1 cellular context compared by ENCODE assay signal in the genomic region with DNA sequence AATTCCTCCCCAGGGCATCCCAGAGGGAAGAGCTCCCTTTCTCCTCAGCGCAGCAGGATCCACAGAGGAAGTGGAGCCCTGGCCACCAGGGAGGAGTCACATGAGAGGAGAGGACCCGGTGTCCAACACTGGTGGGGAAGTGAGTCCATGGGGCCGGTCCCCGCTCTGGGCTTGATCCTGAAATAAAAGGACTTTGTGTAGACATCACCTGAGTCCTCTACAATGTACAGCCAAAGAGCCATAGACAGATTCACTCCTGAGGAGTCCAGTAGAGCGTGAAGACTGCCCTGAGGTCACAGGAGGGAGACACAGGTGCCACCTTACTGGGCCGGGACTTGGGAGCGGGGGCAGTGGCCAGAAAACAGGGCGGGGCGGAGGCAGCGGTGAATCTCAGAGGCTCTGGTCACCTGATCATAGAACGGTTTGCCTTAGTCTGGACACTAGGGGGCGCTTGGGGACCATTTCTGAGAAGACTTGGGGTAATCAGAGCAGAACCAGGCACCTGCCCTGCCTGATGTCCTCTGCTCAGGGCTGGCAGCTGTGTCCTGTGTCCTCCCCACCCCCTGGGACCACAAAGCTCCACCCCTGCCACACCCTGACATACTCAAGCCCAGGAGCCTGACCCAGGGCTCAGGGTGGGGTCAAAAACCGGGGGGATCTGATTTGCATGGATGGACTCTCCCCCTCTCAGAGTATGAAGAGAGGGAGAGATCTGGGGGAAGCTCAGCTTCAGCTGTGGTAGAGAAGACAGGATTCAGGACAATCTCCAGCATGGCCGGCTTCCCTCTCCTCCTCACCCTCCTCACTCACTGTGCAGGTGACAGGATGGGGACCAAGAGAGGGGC.
TF ChIP-seq lines count a peak whose summit lies in the region.

No MANE protein-coding gene starts in this region.

TF ChIP-seq in K562, 482 proteins besides CTCF, POLR2A, EP300 and RAD21 (continued from another document and continues in another):
- TF ChIP-seq IRF9 (tag; IDR thresholded peaks at IDR 0.05) (0 out of 2 replicates have a peak, but pooled peaks have one; percentile 27), ZNF282 (CRISPR knock-in tag; IDR thresholded peaks at IDR 0.05) (peak; percentile 82; the same call in 1 of the 2 replicates), KDM4B (IDR thresholded peaks at IDR 0.05; ENCODE audit: borderline replicate concordance in 2 of 2, low read depth in 1 of 2) (peak in 1 of 2 experiments; percentile 81; a peak in 1 of 4 replicates), HEY1 (CRISPR knock-in tag; IDR thresholded peaks at IDR 0.05; ENCODE audit: borderline replicate concordance) (no peak), BMI1 (IDR thresholded peaks at IDR 0.05; ENCODE audit: low read length) (peak; percentile 56; the same call in 1 of the 2 replicates), VEZF1 (CRISPR knock-in tag; IDR thresholded peaks at IDR 0.05) (peak; percentile 79), ZNF740 (CRISPR knock-in tag; IDR thresholded peaks at IDR 0.05) (no peak), ZNF740 (tag; IDR thresholded peaks at IDR 0.05) (no peak), ZNF696 (CRISPR knock-in tag; conservative IDR thresholded peaks at IDR 0.05) (no peak), MBD2 (IDR thresholded peaks at IDR 0.05; ENCODE audit: borderline replicate concordance, low read depth) (no peak), POLR3A (IDR thresholded peaks at IDR 0.05; ENCODE audit: borderline replicate concordance, extremely low read depth, insufficient read depth, insufficient read length) (no peak), ATF1 (CRISPR knock-in tag; IDR thresholded peaks at IDR 0.05) (no peak), ATF1 (tag; IDR thresholded peaks at IDR 0.05) (peak; percentile 12; the same call in 1 of the 2 replicates), BHLHE40 (IDR thresholded peaks at IDR 0.05; ENCODE audit: low read length) (peak; percentile 98), ZNF766 (CRISPR knock-in tag; conservative IDR thresholded peaks at IDR 0.05) (0 out of 2 replicates have a peak, but pooled peaks have one; percentile 50), HDAC1 (IDR thresholded peaks at IDR 0.05) (peak in 1 of 2 experiments; percentile 56; a peak in 1 of 4 replicates), NRF1 (conservative IDR thresholded peaks at IDR 0.05 in 1 of 2, IDR thresholded peaks at IDR 0.05 in 1 of 2) (peak; percentile 39 to 46; a peak in 3 of 4 replicates), ZNF24 (IDR thresholded peaks at IDR 0.05) (no peak; the same call in 1 of the 2 replicates), REST (CRISPR knock-in tag; IDR thresholded peaks at IDR 0.05; ENCODE audit: low read depth) (0 out of 2 replicates have a peak, but pooled peaks have one; percentile 37), KLF16 (IDR thresholded peaks at IDR 0.05) (peak; percentile 94), MYC (IDR thresholded peaks at IDR 0.05; ENCODE audit: low read depth, low read length) (peak; percentile 70), MYC (CRISPR knock-in tag; IDR thresholded peaks at IDR 0.05; ENCODE audit: borderline replicate concordance, low read depth) (peak; percentile 63; the same call in 1 of the 2 replicates), NONO (IDR thresholded peaks at IDR 0.05; ENCODE audit: low read depth in 2 of 2, low read length in 1 of 2) (peak in 1 of 2 experiments; percentile 71; a peak in 1 of 4 replicates), SRSF9 (IDR thresholded peaks at IDR 0.05; ENCODE audit: borderline replicate concordance, low read depth, low read length) (no peak), NFRKB (IDR thresholded peaks at IDR 0.05; ENCODE audit: low read depth) (no peak), TAL1 (IDR thresholded peaks at IDR 0.05) (peak; percentile 24; the same call in 1 of the 2 replicates), ZNF232 (CRISPR knock-in tag; IDR thresholded peaks at IDR 0.05) (no peak), TOE1 (IDR thresholded peaks at IDR 0.05; ENCODE audit: borderline replicate concordance) (peak; percentile 95), TOE1 (CRISPR knock-in tag; IDR thresholded peaks at IDR 0.05; ENCODE audit: borderline replicate concordance, low read depth) (0 out of 2 replicates have a peak, but pooled peaks have one; percentile 88), ZNF384 (IDR thresholded peaks at IDR 0.05; ENCODE audit: low read depth, low read length) (peak; percentile 54; the same call in 1 of the 2 replicates), USF2 (CRISPR knock-in tag; IDR thresholded peaks at IDR 0.05) (peak; percentile 94), MAX (CRISPR knock-in tag; IDR thresholded peaks at IDR 0.05) (peak; percentile 69; the same call in 1 of the 2 replicates), PRMT5 (CRISPR knock-in tag; IDR thresholded peaks at IDR 0.05) (0 out of 2 replicates have a peak, but pooled peaks have one; percentile 86), MTF1 (CRISPR knock-in tag; IDR thresholded peaks at IDR 0.05; ENCODE audit: borderline replicate concordance) (no peak), OTX1 (CRISPR knock-in tag; IDR thresholded peaks at IDR 0.05) (0 out of 2 replicates have a peak, but pooled peaks have one; percentile 69), ZNF239 (CRISPR knock-in tag; IDR thresholded peaks at IDR 0.05) (0 out of 2 replicates have a peak, but pooled peaks have one; percentile 34), ETV5 (CRISPR knock-in tag; IDR thresholded peaks at IDR 0.05; ENCODE audit: low read depth) (no peak; the same call in 1 of the 2 replicates), LEF1 (IDR thresholded peaks at IDR 0.05) (no peak), ZC3H4 (CRISPR knock-in tag; IDR thresholded peaks at IDR 0.05; ENCODE audit: borderline replicate concordance) (peak; percentile 13; the same call in 1 of the 2 replicates), ZBED1 (IDR thresholded peaks at IDR 0.05) (peak; percentile 35; the same call in 1 of the 2 replicates), SUPT5H (IDR thresholded peaks at IDR 0.05) (no peak), FOXK2 (conservative IDR thresholded peaks at IDR 0.05 in 1 of 2, IDR thresholded peaks at IDR 0.05 in 1 of 2; ENCODE audit: low read depth in 2 of 2) (peak in 1 of 2 experiments; percentile 52; a peak in 3 of 4 replicates), ZNF140 (CRISPR knock-in tag; IDR thresholded peaks at IDR 0.05) (no peak), ZNF699 (CRISPR knock-in tag; IDR thresholded peaks at IDR 0.05; ENCODE audit: insufficient replicate concordance) (no peak), CTBP1 (IDR thresholded peaks at IDR 0.05; ENCODE audit: borderline replicate concordance) (peak; percentile 96)
- TF ChIP-seq, protein P1, sequence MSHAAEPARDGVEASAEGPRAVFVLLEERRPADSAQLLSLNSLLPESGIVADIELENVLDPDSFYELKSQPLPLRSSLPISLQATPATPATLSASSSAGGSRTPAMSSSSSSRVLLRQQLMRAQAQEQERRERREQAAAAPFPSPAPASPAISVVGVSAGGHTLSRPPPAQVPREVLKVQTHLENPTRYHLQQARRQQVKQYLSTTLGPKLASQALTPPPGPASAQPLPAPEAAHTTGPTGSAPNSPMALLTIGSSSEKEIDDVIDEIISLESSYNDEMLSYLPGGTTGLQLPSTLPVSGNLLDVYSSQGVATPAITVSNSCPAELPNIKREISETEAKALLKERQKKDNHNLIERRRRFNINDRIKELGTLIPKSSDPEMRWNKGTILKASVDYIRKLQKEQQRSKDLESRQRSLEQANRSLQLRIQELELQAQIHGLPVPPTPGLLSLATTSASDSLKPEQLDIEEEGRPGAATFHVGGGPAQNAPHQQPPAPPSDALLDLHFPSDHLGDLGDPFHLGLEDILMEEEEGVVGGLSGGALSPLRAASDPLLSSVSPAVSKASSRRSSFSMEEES (CRISPR knock-in tag; IDR thresholded peaks at IDR 0.05) = peak; percentile 92
- TF ChIP-seq, protein P2, sequence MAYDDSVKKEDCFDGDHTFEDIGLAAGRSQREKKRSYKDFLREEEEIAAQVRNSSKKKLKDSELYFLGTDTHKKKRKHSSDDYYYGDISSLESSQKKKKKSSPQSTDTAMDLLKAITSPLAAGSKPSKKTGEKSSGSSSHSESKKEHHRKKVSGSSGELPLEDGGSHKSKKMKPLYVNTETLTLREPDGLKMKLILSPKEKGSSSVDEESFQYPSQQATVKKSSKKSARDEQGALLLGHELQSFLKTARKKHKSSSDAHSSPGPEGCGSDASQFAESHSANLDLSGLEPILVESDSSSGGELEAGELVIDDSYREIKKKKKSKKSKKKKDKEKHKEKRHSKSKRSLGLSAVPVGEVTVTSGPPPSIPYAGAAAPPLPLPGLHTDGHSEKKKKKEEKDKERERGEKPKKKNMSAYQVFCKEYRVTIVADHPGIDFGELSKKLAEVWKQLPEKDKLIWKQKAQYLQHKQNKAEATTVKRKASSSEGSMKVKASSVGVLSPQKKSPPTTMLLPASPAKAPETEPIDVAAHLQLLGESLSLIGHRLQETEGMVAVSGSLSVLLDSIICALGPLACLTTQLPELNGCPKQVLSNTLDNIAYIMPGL (CRISPR knock-in tag; IDR thresholded peaks at IDR 0.05) = peak; percentile 43; the same call in 1 of the 2 replicates
- TF ChIP-seq, protein P3, sequence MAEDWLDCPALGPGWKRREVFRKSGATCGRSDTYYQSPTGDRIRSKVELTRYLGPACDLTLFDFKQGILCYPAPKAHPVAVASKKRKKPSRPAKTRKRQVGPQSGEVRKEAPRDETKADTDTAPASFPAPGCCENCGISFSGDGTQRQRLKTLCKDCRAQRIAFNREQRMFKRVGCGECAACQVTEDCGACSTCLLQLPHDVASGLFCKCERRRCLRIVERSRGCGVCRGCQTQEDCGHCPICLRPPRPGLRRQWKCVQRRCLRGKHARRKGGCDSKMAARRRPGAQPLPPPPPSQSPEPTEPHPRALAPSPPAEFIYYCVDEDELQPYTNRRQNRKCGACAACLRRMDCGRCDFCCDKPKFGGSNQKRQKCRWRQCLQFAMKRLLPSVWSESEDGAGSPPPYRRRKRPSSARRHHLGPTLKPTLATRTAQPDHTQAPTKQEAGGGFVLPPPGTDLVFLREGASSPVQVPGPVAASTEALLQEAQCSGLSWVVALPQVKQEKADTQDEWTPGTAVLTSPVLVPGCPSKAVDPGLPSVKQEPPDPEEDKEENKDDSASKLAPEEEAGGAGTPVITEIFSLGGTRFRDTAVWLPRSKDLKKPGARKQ (CRISPR knock-in tag; IDR thresholded peaks at IDR 0.05) = no peak
